In the genomic region with DNA sequence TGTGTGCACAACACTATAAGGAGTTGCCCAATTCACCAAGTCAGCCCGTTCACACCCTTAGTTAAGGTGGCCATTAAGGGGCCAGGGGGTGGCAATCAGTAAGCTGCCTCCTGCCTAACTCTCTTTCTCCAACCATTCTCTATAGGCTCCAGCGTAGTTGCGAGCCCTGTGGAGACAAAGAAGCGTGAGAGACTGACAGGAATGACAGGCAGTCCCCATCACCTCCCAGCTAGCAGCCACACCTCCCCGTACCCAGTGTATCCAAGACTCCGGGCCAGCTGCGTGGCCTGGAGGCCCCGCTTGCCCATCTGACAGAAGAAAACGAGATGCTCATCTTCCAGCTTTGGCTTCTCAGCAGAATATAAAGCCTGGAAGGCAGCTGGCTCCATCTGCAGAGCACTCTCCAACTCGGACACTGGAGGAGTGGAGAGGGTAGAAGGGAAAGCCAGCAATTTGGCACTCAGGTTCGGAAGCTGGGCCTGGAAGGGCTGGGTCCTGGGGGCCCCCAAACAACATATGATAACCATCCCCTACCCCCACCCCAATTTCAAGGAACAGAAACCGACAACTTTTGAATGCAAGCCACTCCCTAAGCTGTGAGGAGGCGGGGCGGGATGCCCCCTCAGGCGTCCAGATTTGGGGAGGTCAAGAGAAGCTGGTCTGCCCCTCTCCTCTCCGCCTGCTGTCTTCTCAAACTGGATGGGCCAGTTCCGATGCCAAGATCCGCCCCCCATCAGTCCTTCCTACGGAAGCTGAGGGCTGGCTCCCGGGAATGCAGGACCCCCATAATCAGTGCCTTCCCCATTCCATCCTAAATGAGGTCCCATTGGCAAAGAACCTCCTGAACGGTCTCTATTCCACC, we compare ENCODE assay signal across 9 cellular contexts. TPM values are rescaled to one million over a fixed set of nuclear protein-coding genes. Genes with fewer than 3 reads are reported as not detected.
A peak's percentile ranks its signal among the peaks of the same experiment; 100 is the strongest.
DNase-seq lines count a peak whose midpoint lies in the region; ATAC-seq and TF ChIP-seq lines count a peak whose summit lies in the region.
"Had no signal": no experiment of that assay in that cellular context is flagged by ENCODE, and none has a peak within 500 bp of the region (broad histone marks: within the 10 kb centered on the region; RNA-seq: fewer than 3 reads in every experiment).

No MANE protein-coding gene starts in this region.

- WGBS in trophoblast cell (ENCODE audit: extremely low coverage, insufficient coverage, insufficient read length) = no CpG with 5 or more reads among the region's 21 CpGs

- peak overlapping the region; percentile 80 for H2AK5ac ChIP-seq in trophoblast cell (ENCODE audit: low read length)

- intact Hi-C loops in PC-9 (cut with micrococcal nuclease; ENCODE audit: unreplicated experiment) = loop anchor here (2.0 kb wide), 1 partner anchor 17 kb away; a partner anchor contains a TSS

- TF ChIP-seq CTCF in DOHH2 (IDR thresholded peaks at IDR 0.05; ENCODE audit: low read depth, low read length, poor library complexity, severe bottlenecking) (no peak), PC-9 (conservative IDR thresholded peaks at IDR 0.05) (no peak), fibroblast of mammary gland (conservative IDR thresholded peaks at IDR 0.05; ENCODE audit: control insufficient read depth, insufficient read depth, low read depth, low read length) (no peak), BE2C (IDR thresholded peaks at IDR 0.05; ENCODE audit: low read depth, low read length) (no peak)

- ATAC-seq in HG02852 (IDR thresholded peaks at IDR 0.05; ENCODE audit: unreplicated experiment) = no peak

- H3K79me2 ChIP-seq in DOHH2 (ENCODE audit: control insufficient read depth, low read length) = peaks cover 25% of the 10 kb centered on the region
- H3K79me2 ChIP-seq in PC-9 (ENCODE audit: low read depth) = peaks cover 30% of the 10 kb centered on the region
- H3K79me2 ChIP-seq in trophoblast cell (ENCODE audit: control insufficient read depth, insufficient read depth, low read length, poor library complexity) = peaks cover 7% of the 10 kb centered on the region

- peak overlapping the region; percentile 84 for H4K91ac ChIP-seq in trophoblast cell (ENCODE audit: low read depth, low read length)

- H2BK5ac ChIP-seq in trophoblast cell (ENCODE audit: low read depth, low read length, poor library complexity) = peak overlapping the region; percentile 15

- no TSS peak for BruUV-seq in PC-9 (replicated peaks; lab: Mats Ljungman, UMichigan)

- H3K14ac ChIP-seq in trophoblast cell (ENCODE audit: low read length) = peak overlapping the region; percentile 62

- H3K9me2 ChIP-seq in DOHH2 (replicated peaks; ENCODE audit: control insufficient read depth, low read length) = no peaks in the 10 kb centered on the region
- no peaks in the 10 kb centered on the region for H3K9me2 ChIP-seq in PC-9 (ENCODE audit: insufficient read depth)

- peak overlapping the region; percentile 89 for H3K4ac ChIP-seq in trophoblast cell (ENCODE audit: low read depth, low read length)

- H3K36me3 ChIP-seq in DOHH2 (ENCODE audit: control insufficient read depth, low read length) = peaks cover 53% of the 10 kb centered on the region
- no peaks in the 10 kb centered on the region; the same call in 1 of the 2 replicates for H3K36me3 ChIP-seq in PC-9 (ENCODE audit: low read depth)
- H3K36me3 ChIP-seq in trophoblast cell (ENCODE audit: control insufficient read depth in 1 of 2, insufficient read depth in 2 of 2, low read length in 2 of 2) = peaks cover 31 to 36% of the 10 kb centered on the region in 2 experiments
- H3K36me3 ChIP-seq in BE2C = peaks cover 39% of the 10 kb centered on the region

- H4K8ac ChIP-seq in trophoblast cell (ENCODE audit: low read depth, low read length) = peak overlapping the region; percentile 52

- DNase-seq in PC-9 (peak in 1 of 2 experiments; percentile 42), fibroblast of mammary gland (ENCODE audit: low read depth) (no peak), trophoblast cell (peak; percentile 39 to 40), kidney glomerular epithelial cell (lab: John Stamatoyannopoulos, UW) (no peak), caudate nucleus (lab: John Stamatoyannopoulos, UW) (no peak), BE2C (no peak)

- peak overlapping the region; percentile 44 for H3K27ac ChIP-seq in DOHH2 (ENCODE audit: low read depth, low read length)
- H3K27ac ChIP-seq in PC-9 = peak overlapping the region; percentile 5; the same call in 1 of the 2 replicates
- peak overlapping the region; percentile 56 for H3K27ac ChIP-seq in trophoblast cell (ENCODE audit: low read depth, low read length)
- H3K27ac ChIP-seq in caudate nucleus (ENCODE audit: low read depth, low read length) = no peak overlapping the region

- H3K9me3 ChIP-seq in DOHH2 (ENCODE audit: control insufficient read depth, insufficient read depth, low read length) (no peaks in the 10 kb centered on the region), PC-9 (ENCODE audit: insufficient read depth, low read depth) (no peaks in the 10 kb centered on the region), trophoblast cell (ENCODE audit: insufficient read depth, low read depth, low read length) (peaks cover 3% of the 10 kb centered on the region), BE2C (no peaks in the 10 kb centered on the region)

- H3K4me2 ChIP-seq in DOHH2 (ENCODE audit: low read length) = peak overlapping the region; percentile 80
- H3K4me2 ChIP-seq in PC-9 = peak overlapping the region; percentile 88
- peak overlapping the region; percentile 89 for H3K4me2 ChIP-seq in trophoblast cell (ENCODE audit: low read length)

- H2BK120ac ChIP-seq in trophoblast cell (ENCODE audit: insufficient read depth, low read length, poor library complexity) = peak overlapping the region; percentile 61

- peak overlapping the region; percentile 47 for H2BK12ac ChIP-seq in trophoblast cell (ENCODE audit: low read length)

- peak overlapping the region; percentile 31 for H4K12ac ChIP-seq in trophoblast cell (ENCODE audit: low read depth, low read length)

- peak overlapping the region; percentile 70 for H3K18ac ChIP-seq in trophoblast cell (ENCODE audit: low read length)

- peaks cover 56% of the 10 kb centered on the region for H3K4me1 ChIP-seq in DOHH2 (ENCODE audit: control insufficient read depth, low read length)
- peaks cover 25% of the 10 kb centered on the region for H3K4me1 ChIP-seq in PC-9 (replicated peaks; ENCODE audit: insufficient read depth)
- H3K4me1 ChIP-seq in trophoblast cell (ENCODE audit: control insufficient read depth in 1 of 2, insufficient read depth in 2 of 2, low read length in 2 of 2) = peaks cover 5 to 15% of the 10 kb centered on the region in 2 experiments
- no peaks in the 10 kb centered on the region for H3K4me1 ChIP-seq in BE2C

- H3K9ac ChIP-seq in trophoblast cell (ENCODE audit: low read length) = peak overlapping the region; percentile 34

- H3K4me3 ChIP-seq in DOHH2 (ENCODE audit: low read length) (peak overlapping the region; percentile 87), PC-9 (peak overlapping the region; percentile 96), fibroblast of mammary gland (ENCODE audit: control insufficient read depth, low read depth, low read length) (peak overlapping the region; percentile 42), trophoblast cell (ENCODE audit: low read depth, low read length) (peak overlapping the region; percentile 85), BE2C (ENCODE audit: low read depth, low read length) (no peak overlapping the region)

- peaks cover 5% of the 10 kb centered on the region; the same call in 1 of the 2 replicates for H3F3A ChIP-seq in DOHH2 (ENCODE audit: control insufficient read depth, insufficient read depth)
- peaks cover 36% of the 10 kb centered on the region for H3F3A ChIP-seq in PC-9 (ENCODE audit: insufficient read depth, low read depth)

- H3K79me1 ChIP-seq in trophoblast cell (ENCODE audit: low read length) = peaks cover 8% of the 10 kb centered on the region

- POLR2A ChIA-PET in PC-9 (lab: Charles Lee; ENCODE audit: unreplicated experiment) = no interaction called here

- no peak overlapping the region for H3K23ac ChIP-seq in trophoblast cell (ENCODE audit: low read length)

- H2AFZ ChIP-seq in PC-9 = peak overlapping the region; percentile 99
- peak overlapping the region; percentile 94 for H2AFZ ChIP-seq in trophoblast cell (ENCODE audit: insufficient read depth, low read length, poor library complexity)

- H4K20me1 ChIP-seq in DOHH2 (ENCODE audit: control insufficient read depth, insufficient read depth, low read depth, low read length) = no peaks in the 10 kb centered on the region
- H4K20me1 ChIP-seq in PC-9 (ENCODE audit: insufficient read depth) = no peaks in the 10 kb centered on the region

- no peaks in the 10 kb centered on the region for H3K27me3 ChIP-seq in DOHH2 (ENCODE audit: control insufficient read depth, low read length)
- H3K27me3 ChIP-seq in PC-9 (ENCODE audit: insufficient read depth, low read depth) = no peaks in the 10 kb centered on the region
- no peaks in the 10 kb centered on the region for H3K27me3 ChIP-seq in trophoblast cell (ENCODE audit: insufficient read depth, low read length)
- H3K27me3 ChIP-seq in BE2C = no peaks in the 10 kb centered on the region

- CTCF ChIA-PET in PC-9 (lab: Charles Lee) = interaction anchor here (1.0 kb wide), 1 partner anchor 17 kb away, joined by 3 read pairs; a partner anchor contains a TSS

RNA-seq across cellular contexts. Expression of a gene that starts 0.9 kb away (rescaled TPM):
- 51.4 and 70.8 TPM in 2 replicates for total RNA-seq in PC-9 (2021)
- polyA plus RNA-seq in trophoblast cell (2013) = 89.6 and 89.7 TPM in 2 replicates
- polyA plus RNA-seq in BE2C (2012; ENCODE audit: insufficient read depth, insufficient read length, low read depth) = not detected

RNA-seq across cellular contexts. Expression of a gene that starts 7.9 kb away (rescaled TPM):
- 34.8 and 43.2 TPM in 2 replicates for total RNA-seq in PC-9 (2021)
- 43.5 and 43.8 TPM in 2 replicates for polyA plus RNA-seq in trophoblast cell (2013)
- 83.8 TPM for polyA plus RNA-seq in BE2C (2012; ENCODE audit: insufficient read depth, insufficient read length, low read depth)

RNA-seq across cellular contexts. Expression of a gene that starts 16.9 kb away (rescaled TPM):
- total RNA-seq in PC-9 (2021) = 99.9 and 117 TPM in 2 replicates
- polyA plus RNA-seq in trophoblast cell (2013) = 119 and 129 TPM in 2 replicates
- 0.54 TPM for polyA plus RNA-seq in BE2C (2012; ENCODE audit: insufficient read depth, insufficient read length, low read depth)

RNA-seq across cellular contexts. Expression of a gene that starts 31.8 kb away (rescaled TPM):
- total RNA-seq in PC-9 (2021) = 0.46 and 0.65 TPM in 2 replicates
- polyA plus RNA-seq in trophoblast cell (2013) = 0.82 and 0.97 TPM in 2 replicates
- polyA plus RNA-seq in BE2C (2012; ENCODE audit: insufficient read depth, insufficient read length, low read depth) = 0.56 TPM
- total RNA-seq: lung microvascular endothelial cell had no signal

RNA-seq across cellular contexts. Expression of a gene that starts 51.5 kb away (rescaled TPM):
- 8.8 and 9.0 TPM in 2 replicates for total RNA-seq in PC-9 (2021)
- polyA plus RNA-seq in trophoblast cell (2013) = 35.8 and 38.6 TPM in 2 replicates
- 0.68 TPM for polyA plus RNA-seq in BE2C (2012; ENCODE audit: insufficient read depth, insufficient read length, low read depth)
- total RNA-seq: lung microvascular endothelial cell had no signal

Comparison
In these comparisons a context has a peak if more than half of its experiments do, and no peak if none do; other contexts are left out.
1. DNase-seq: peak in trophoblast cell (2 of 2); none in fibroblast of mammary gland (single experiment), kidney glomerular epithelial cell (single experiment), caudate nucleus (0 of 61) and BE2C (single experiment).
2. Peak in every context shown above with its lines, with median percentiles within 50 percentile points of each other: H3K4me2 ChIP-seq.